10 cellular contexts compared by ENCODE assay signal in genomic region chr3:119343719-119344118, GRCh38. TPM values are rescaled to one million over a fixed set of nuclear protein-coding genes. Genes with fewer than 3 reads are reported as not detected.
A peak's percentile ranks its signal among the peaks of the same experiment; 100 is the strongest.
DNase-seq lines count a peak whose midpoint lies in the region; ATAC-seq lines count a peak whose summit lies in the region.
"Had no signal": no experiment of that assay in that cellular context is flagged by ENCODE, and none has a peak within 500 bp of the region (broad histone marks: within the 10 kb centered on the region; RNA-seq: fewer than 3 reads in every experiment).

No MANE protein-coding gene starts in this region.

- no peaks in the 10 kb centered on the region for H3K9me3 ChIP-seq in T-helper 17 cell (ENCODE audit: control insufficient read depth, low read length, poor library complexity, severe bottlenecking)

- peak; percentile 37 for DNase-seq in SIG-M5 treated with dmso at 0.1 percent for 504 hours (lab: John Stamatoyannopoulos, UW; ENCODE audit: unreplicated experiment)
- DNase-seq in SIG-M5 (lab: John Stamatoyannopoulos, UW) = no peak
- no peak for DNase-seq in NCI-H146 (lab: John Stamatoyannopoulos, UW)
- no peak for DNase-seq in T-helper 17 cell
- no peak for DNase-seq in effector memory CD8-positive, alpha-beta T cell
- DNase-seq: 8988T, NCI-H774 had no signal

- no peak overlapping the region for H3K4me3 Mint-ChIP-seq in stimulated activated memory B cell treated with anti-CD40 and anti-IgM and Interleukin-4, amounts not matched to agents 10 μg/mL and 1 μg/mL and 100 μg/mL, for 72 hours
- no peak overlapping the region for H3K4me3 Mint-ChIP-seq in T-helper 17 cell
- H3K4me3 Mint-ChIP-seq in effector memory CD8-positive, alpha-beta T cell = no peak overlapping the region

- ATAC-seq in HG02571 (IDR thresholded peaks at IDR 0.05; ENCODE audit: unreplicated experiment) (peak; percentile 73), HG03571 (IDR thresholded peaks at IDR 0.05; ENCODE audit: unreplicated experiment) (peak; percentile 85), T-helper 17 cell (no peak)
- ATAC-seq in stimulated activated memory B cell treated with anti-CD40 and anti-IgM and Interleukin-4, amounts not matched to agents 10 μg/mL and 1 μg/mL and 100 μg/mL, for 72 hours = peak; percentile 88
- ATAC-seq in effector memory CD8-positive, alpha-beta T cell (replicated peaks) = no peak

- H3K36me3 Mint-ChIP-seq in stimulated activated memory B cell treated with anti-CD40 and anti-IgM and Interleukin-4, amounts not matched to agents 10 μg/mL and 1 μg/mL and 100 μg/mL, for 72 hours = peaks cover 16% of the 10 kb centered on the region
- H3K36me3 Mint-ChIP-seq in T-helper 17 cell (ENCODE audit: low read depth) = peaks cover 2% of the 10 kb centered on the region
- H3K36me3 Mint-ChIP-seq in effector memory CD8-positive, alpha-beta T cell (ENCODE audit: insufficient read depth) = peaks cover 7% of the 10 kb centered on the region

- H3K27me3 Mint-ChIP-seq in stimulated activated memory B cell treated with anti-CD40 and anti-IgM and Interleukin-4, amounts not matched to agents 10 μg/mL and 1 μg/mL and 100 μg/mL, for 72 hours = no peaks in the 10 kb centered on the region
- no peaks in the 10 kb centered on the region for H3K27me3 Mint-ChIP-seq in T-helper 17 cell
- no peaks in the 10 kb centered on the region for H3K27me3 Mint-ChIP-seq in effector memory CD8-positive, alpha-beta T cell

- H3K27ac Mint-ChIP-seq in stimulated activated memory B cell treated with anti-CD40 and anti-IgM and Interleukin-4, amounts not matched to agents 10 μg/mL and 1 μg/mL and 100 μg/mL, for 72 hours = peak overlapping the region; percentile 47
- H3K27ac Mint-ChIP-seq in T-helper 17 cell = no peak overlapping the region
- peak overlapping the region in 1 of 2 donors; percentile 65 for H3K27ac Mint-ChIP-seq in effector memory CD8-positive, alpha-beta T cell

- no peaks in the 10 kb centered on the region for H3K9me3 Mint-ChIP-seq in stimulated activated memory B cell treated with anti-CD40 and anti-IgM and Interleukin-4, amounts not matched to agents 10 μg/mL and 1 μg/mL and 100 μg/mL, for 72 hours
- H3K9me3 Mint-ChIP-seq in effector memory CD8-positive, alpha-beta T cell = no peaks in the 10 kb centered on the region

- peaks cover 36% of the 10 kb centered on the region for H3K4me1 Mint-ChIP-seq in stimulated activated memory B cell treated with anti-CD40 and anti-IgM and Interleukin-4, amounts not matched to agents 10 μg/mL and 1 μg/mL and 100 μg/mL, for 72 hours
- H3K4me1 Mint-ChIP-seq in T-helper 17 cell = peaks cover 12% of the 10 kb centered on the region
- H3K4me1 Mint-ChIP-seq in effector memory CD8-positive, alpha-beta T cell (ENCODE audit: low read depth in 2 of 2) = peaks cover 0 to 2% of the 10 kb centered on the region in 2 donors

RNA-seq across cellular contexts. Expression of gene ARHGAP31, which starts 49.5 kb away (rescaled TPM):
- total RNA-seq in T-helper 17 cell = 10 to 100 TPM; 11.4 to 11.8 TPM

Comparison
In these comparisons a context has a peak if more than half of its experiments do, and no peak if none do; other contexts are left out.
1. ATAC-seq: peak in HG02571 (single experiment), HG03571 (single experiment) and stimulated activated memory B cell treated with anti-CD40 and anti-IgM and Interleukin-4, amounts not matched to agents 10 μg/mL and 1 μg/mL and 100 μg/mL, for 72 hours (single experiment); none in T-helper 17 cell (single experiment) and effector memory CD8-positive, alpha-beta T cell (single experiment).